ENCODE assay signal across 17 cellular contexts in the genomic region with DNA sequence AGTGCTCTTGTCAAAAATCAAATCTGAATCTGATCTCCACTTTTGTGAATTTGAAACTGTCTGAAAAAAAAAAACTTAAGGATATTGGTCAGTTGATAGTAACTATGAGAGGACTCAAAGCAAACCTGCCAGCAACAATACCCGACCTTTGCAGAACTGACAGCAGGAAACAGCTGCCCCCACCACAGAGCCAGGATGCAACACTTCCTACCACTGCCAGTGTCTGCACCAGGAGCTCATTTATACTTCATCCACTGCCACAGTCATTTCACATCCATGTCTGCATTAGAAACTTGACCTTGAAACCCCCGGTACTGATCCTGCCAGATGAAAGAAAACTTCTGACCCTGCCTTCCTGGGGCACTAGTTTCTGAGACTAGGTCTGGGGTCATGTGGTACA. TPM values are rescaled to one million over a fixed set of nuclear protein-coding genes. Genes with fewer than 3 reads are reported as not detected.
A peak's percentile ranks its signal among the peaks of the same experiment; 100 is the strongest.
DNase-seq lines count a peak whose midpoint lies in the region; ATAC-seq and TF ChIP-seq lines count a peak whose summit lies in the region.
"Had no signal": no experiment of that assay in that cellular context is flagged by ENCODE, and none has a peak within 500 bp of the region (broad histone marks: within the 10 kb centered on the region; RNA-seq: fewer than 3 reads in every experiment).

No MANE protein-coding gene starts in this region.

- no peaks in the 10 kb centered on the region for H3K36me3 Mint-ChIP-seq in activated CD8-positive, alpha-beta T cell treated with anti-CD3 and anti-CD28 coated beads for 36 hours (ENCODE audit: low read depth)

- intact Hi-C loops in activated CD8-positive, alpha-beta T cell treated with anti-CD3 and anti-CD28 coated beads for 36 hours (cut with micrococcal nuclease): no loop called here

- no peak overlapping the region for H3K4me3 ChIP-seq in upper lobe of left lung
- H3K4me3 ChIP-seq: HAP-1, hepatocyte, sigmoid colon had no signal

- no peaks in the 10 kb centered on the region for H3K36me3 ChIP-seq in upper lobe of left lung
- H3K36me3 ChIP-seq: HAP-1, sigmoid colon had no signal

- WGBS in upper lobe of left lung, 2 donors: 7% methylated on average over 2 of the region's 2 CpGs

- H3K27me3 Mint-ChIP-seq in activated CD8-positive, alpha-beta T cell treated with anti-CD3 and anti-CD28 coated beads for 36 hours: peaks cover 8% of the 10 kb centered on the region

- peak; percentile 63 for ATAC-seq in HG03175 (IDR thresholded peaks at IDR 0.05; ENCODE audit: unreplicated experiment)
- ATAC-seq in activated CD8-positive, alpha-beta T cell treated with anti-CD3 and anti-CD28 coated beads for 36 hours: peak; percentile 73
- no peak for ATAC-seq in upper lobe of left lung (ENCODE audit: low FRiP score in 2 of 2)

- TF ChIP-seq CTCF in activated CD8-positive, alpha-beta T cell treated with anti-CD3 and anti-CD28 coated beads for 36 hours (IDR thresholded peaks at IDR 0.05): no peak
- no peak for TF ChIP-seq CTCF in upper lobe of left lung (IDR thresholded peaks at IDR 0.05)

- POLR2A ChIA-PET in activated CD8-positive, alpha-beta T cell treated with anti-CD3 and anti-CD28 coated beads for 36 hours (lab: Charles Lee): no interaction called here

- H3K27me3 ChIP-seq in upper lobe of left lung: no peaks in the 10 kb centered on the region
- H3K27me3 ChIP-seq: hepatocyte, sigmoid colon had no signal

- no peak overlapping the region for H3K27ac ChIP-seq in upper lobe of left lung
- H3K27ac ChIP-seq: hepatocyte, sigmoid colon, VCaP had no signal

- peaks cover 10% of the 10 kb centered on the region for H3K4me1 Mint-ChIP-seq in activated CD8-positive, alpha-beta T cell treated with anti-CD3 and anti-CD28 coated beads for 36 hours (ENCODE audit: low read depth)

- no peak for TF ChIP-seq POLR2A in upper lobe of left lung (IDR thresholded peaks at IDR 0.05)

- H3K9me3 ChIP-seq in upper lobe of left lung: no peaks in the 10 kb centered on the region
- H3K9me3 ChIP-seq: HAP-1, sigmoid colon had no signal

- TF ChIP-seq EP300 in upper lobe of left lung (IDR thresholded peaks at IDR 0.05): no peak

- no peak overlapping the region for H3K4me3 Mint-ChIP-seq in activated CD8-positive, alpha-beta T cell treated with anti-CD3 and anti-CD28 coated beads for 36 hours

- DNase-seq in stimulated activated CD4-positive, alpha-beta T cell treated with anti-CD3 and anti-CD28 coated beads, Interleukin-15, amount 100 ng/mL, for 24 hours: peak; percentile 6
- no peak for DNase-seq in stimulated activated CD4-positive, alpha-beta T cell treated with anti-CD3 and anti-CD28 coated beads, Interleukin-1b, Interleukin-23, amount 100 ng/mL, for 48 hours
- DNase-seq in activated CD8-positive, alpha-beta T cell treated with anti-CD3 and anti-CD28 coated beads for 36 hours: peak; percentile 57
- DNase-seq in GM19240 (ENCODE audit: insufficient read length, low spot score) (no peak), upper lobe of left lung (no peak), NCI-H128 (lab: John Stamatoyannopoulos, UW; ENCODE audit: unreplicated experiment) (no peak), HPDE6-E6E7 (ENCODE audit: extremely low spot score) (no peak)
- DNase-seq: activated effector memory CD4-positive, alpha-beta T cell treated with anti-CD3 and anti-CD28 coated beads, Interleukin-2, amount 50 U/mL, for 16 hours; islet precursor cell; NCI-H1930; NCI-H446 treated with DMSO at 0.1 percent for 48 hours; sigmoid colon; stimulated activated CD4-positive, alpha-beta T cell treated with anti-CD3 and anti-CD28 coated beads, Interleukin-2, amount 100 ng/mL, for 24 hours had no signal

- H3K9me3 Mint-ChIP-seq in activated CD8-positive, alpha-beta T cell treated with anti-CD3 and anti-CD28 coated beads for 36 hours: no peaks in the 10 kb centered on the region

- peaks cover 0 to 3% (median 0%) of the 10 kb centered on the region in 4 donors for H3K4me1 ChIP-seq in upper lobe of left lung
- H3K4me1 ChIP-seq: HAP-1, sigmoid colon had no signal

- CTCF ChIA-PET in activated CD8-positive, alpha-beta T cell treated with anti-CD3 and anti-CD28 coated beads for 36 hours (lab: Charles Lee): interaction anchor here (1.1 kb wide), 1 partner anchor 16 kb away, joined by 3 read pairs; no protein-coding TSS in a partner anchor

- no peak overlapping the region for H3K27ac Mint-ChIP-seq in activated CD8-positive, alpha-beta T cell treated with anti-CD3 and anti-CD28 coated beads for 36 hours

RNA-seq across cellular contexts. Expression of gene RXYLT1, which starts 27.4 kb away (rescaled TPM):
- 10 to 100 TPM; 18.7 to 19.0 TPM for total RNA-seq in activated CD8-positive, alpha-beta T cell treated with anti-CD3 and anti-CD28 coated beads for 36 hours
- total RNA-seq in upper lobe of left lung: 10 to 100 TPM in 5 of 6 donors, 1 to 10 TPM in 1; 5.2 to 15.4 (median 12.6) TPM

Comparison
In these comparisons a context has a peak if more than half of its experiments do, and no peak if none do; other contexts are left out.
1. DNase-seq: peak in stimulated activated CD4-positive, alpha-beta T cell treated with anti-CD3 and anti-CD28 coated beads, Interleukin-15, amount 100 ng/mL, for 24 hours (single experiment) and activated CD8-positive, alpha-beta T cell treated with anti-CD3 and anti-CD28 coated beads for 36 hours (single experiment); none in stimulated activated CD4-positive, alpha-beta T cell treated with anti-CD3 and anti-CD28 coated beads, Interleukin-1b, Interleukin-23, amount 100 ng/mL, for 48 hours (single experiment), GM19240 (single experiment), upper lobe of left lung (0 of 2), NCI-H128 (single experiment) and HPDE6-E6E7 (single experiment).
2. ATAC-seq: peak in HG03175 (single experiment) and activated CD8-positive, alpha-beta T cell treated with anti-CD3 and anti-CD28 coated beads for 36 hours (single experiment); none in upper lobe of left lung (0 of 2).